In the genomic region with DNA sequence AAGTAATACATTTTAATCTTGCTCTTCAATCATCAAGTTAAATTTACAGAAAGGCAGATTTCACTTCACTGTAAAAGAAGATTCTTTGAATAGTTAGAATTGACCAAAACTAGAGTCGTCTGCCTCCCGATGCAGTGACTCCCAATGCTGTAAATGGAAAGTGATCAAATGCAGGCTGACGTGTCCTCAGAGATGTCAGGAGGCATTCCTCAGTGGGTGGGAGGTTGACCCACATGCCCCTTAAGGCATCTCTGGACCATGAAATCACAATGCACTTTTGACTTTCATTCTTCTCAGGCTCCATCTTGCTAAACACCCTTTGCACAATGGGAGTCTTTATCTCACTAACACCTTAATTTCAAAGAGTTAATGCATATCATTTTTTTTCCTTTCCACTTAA, we compare ENCODE assay signal across 26 cellular contexts. TPM values are rescaled to one million over a fixed set of nuclear protein-coding genes. Genes with fewer than 3 reads are reported as not detected.
DNase-seq lines count a peak whose midpoint lies in the region; ATAC-seq, FAIRE-seq and TF ChIP-seq lines count a peak whose summit lies in the region.
"Had no signal": no experiment of that assay in that cellular context is flagged by ENCODE, and none has a peak within 500 bp of the region (broad histone marks: within the 10 kb centered on the region; RNA-seq: fewer than 3 reads in every experiment).

No MANE protein-coding gene starts in this region.

- H3K4me1 ChIP-seq in right lobe of liver: peaks cover 0 to 22% (median 8%) of the 10 kb centered on the region in 4 donors
- H3K4me1 ChIP-seq: BLaER1 had no signal

- H3K27me3 ChIP-seq in right lobe of liver: no peaks in the 10 kb centered on the region
- H3K27me3 ChIP-seq: BLaER1, SJCRH30 had no signal

- H3K27ac ChIP-seq in right lobe of liver: no peak overlapping the region
- H3K27ac ChIP-seq: BLaER1, SJCRH30 had no signal

- DNase-seq in EL (peak; percentile 45), SK-MEL-5 (ENCODE audit: low read depth, low spot score) (peak; percentile 73), kidney glomerular epithelial cell (lab: John Stamatoyannopoulos, UW) (peak; percentile 36), urothelium cell line (ENCODE audit: low spot score) (peak; percentile 29), HPDE6-E6E7 (ENCODE audit: extremely low spot score) (no peak), right lobe of liver (no peak)
- DNase-seq: CD4-positive, alpha-beta T cell; COR-L47; NCI-H1105; NCI-H1436 treated with DMSO at 0.1 percent for 48 hours; NCI-H1930; NCI-H2107; NCI-H446 treated with DMSO at 0.1 percent for 48 hours; NCI-H526; NCI-H82; NK-92 treated with Interleukin-12 subunit alpha and Interleukin-12 subunit beta, amount 100 ng/mL, for 24 hours; PC-3; SJCRH30 had no signal

- H3K4me3 ChIP-seq in right lobe of liver: no peak overlapping the region
- H3K4me3 ChIP-seq: BLaER1, SJCRH30 had no signal

- no peak for FAIRE-seq in urothelium cell line (lab: Jason Lieb, UNC)
- FAIRE-seq: A204.1, GM12892, GM19239, H54 had no signal

- ATAC-seq in GM18909 (IDR thresholded peaks at IDR 0.05; ENCODE audit: poor library complexity, unreplicated experiment) (no peak), right lobe of liver (no peak)
- ATAC-seq: PC-3, Right ventricle myocardium inferior had no signal

- no peak for TF ChIP-seq POLR2A in right lobe of liver (IDR thresholded peaks at IDR 0.05)

- no peaks in the 10 kb centered on the region for H3K9me3 ChIP-seq in right lobe of liver
- H3K9me3 ChIP-seq: BLaER1, SJCRH30 had no signal

- in situ Hi-C loops in SK-MEL-5 (cut with HindIII; ENCODE audit: low pct_unique_long_range_greater_than_20kb, low sequenced_read_pairs): no loop called here

- H3K36me3 ChIP-seq in right lobe of liver: no peaks in the 10 kb centered on the region
- H3K36me3 ChIP-seq: BLaER1, SJCRH30 had no signal

- TF ChIP-seq CTCF in right lobe of liver (IDR thresholded peaks at IDR 0.05): no peak

- intact Hi-C loops in right lobe of liver (cut with DNase I): no loop called here

- whole genome bisulfite sequencing in right lobe of liver (ENCODE audit: insufficient coverage, low coverage, low lambda C conversion rate, missing lambda C conversion rate): 94% methylated on average over 2 of the region's 3 CpGs

RNA-seq across cellular contexts. Expression of a gene that starts 19.0 kb away (rescaled TPM):
- total RNA-seq in SK-MEL-5 (2014; rRNA removed; shearing (Covaris generic)): 4.8 and 5.7 TPM in 2 replicates
- polyA plus RNA-seq in SK-MEL-5 (2015; cell fraction: cytosol; rRNA removed): 4.6 and 7.4 TPM in 2 replicates
- polyA plus RNA-seq in SK-MEL-5 (2015; cell fraction: nucleus; rRNA removed): 6.6 and 14.0 TPM in 2 replicates
- 10 to 100 TPM in 3 of 6 experiments, 1 to 10 TPM in 3; 4.9 to 12.3 (median 10.0) TPM for total RNA-seq in right lobe of liver
- total RNA-seq: CD4-positive, alpha-beta T cell; PC-3 had no signal
- polyA plus RNA-seq: AG04450 had no signal

Comparison
In these comparisons a context has a peak if more than half of its experiments do, and no peak if none do; other contexts are left out.
1. DNase-seq: peak in EL (single experiment), SK-MEL-5 (single experiment), kidney glomerular epithelial cell (single experiment) and urothelium cell line (single experiment); none in HPDE6-E6E7 (single experiment) and right lobe of liver (0 of 3).